Comparison of ENCODE assay signal across 12 cellular contexts in the genomic region with DNA sequence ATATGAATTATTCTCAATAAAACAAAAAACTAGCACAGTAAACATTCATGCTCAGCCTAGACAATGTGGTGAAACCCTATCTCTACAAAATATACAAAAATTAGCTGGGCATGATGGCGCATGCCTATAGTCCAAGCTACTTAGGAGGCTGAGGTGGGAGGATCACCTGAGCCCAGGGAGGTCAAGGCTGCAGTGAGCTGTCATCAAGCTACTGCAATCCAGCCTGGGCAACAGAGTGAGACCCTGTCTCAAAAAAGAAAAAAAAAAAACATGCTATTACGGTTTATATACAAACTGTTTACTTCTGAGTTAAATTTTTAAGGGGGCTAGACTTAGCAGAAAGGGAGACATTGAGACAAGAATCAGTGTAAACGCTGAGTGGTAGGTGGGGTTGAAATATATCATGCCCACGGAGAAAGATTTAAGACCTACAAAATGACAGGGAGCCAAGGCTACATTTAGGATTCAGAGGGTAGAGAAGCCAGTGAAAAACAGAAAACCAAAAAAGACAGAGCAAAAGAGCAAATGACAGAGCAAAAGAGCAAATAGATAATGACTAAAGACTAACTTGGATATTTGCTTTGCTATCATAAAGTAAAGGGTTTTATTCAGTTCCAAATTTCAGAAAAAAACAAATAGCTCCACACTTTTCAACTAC. TPM values are rescaled to one million over a fixed set of nuclear protein-coding genes. Genes with fewer than 3 reads are reported as not detected.
A peak's percentile ranks its signal among the peaks of the same experiment; 100 is the strongest.
DNase-seq lines count a peak whose midpoint lies in the region; ATAC-seq and TF ChIP-seq lines count a peak whose summit lies in the region.
"Had no signal": no experiment of that assay in that cellular context is flagged by ENCODE, and none has a peak within 500 bp of the region (broad histone marks: within the 10 kb centered on the region; RNA-seq: fewer than 3 reads in every experiment).

No MANE protein-coding gene starts in this region.

- intact Hi-C loops in sigmoid colon (cut with DNase I): no loop called here

- DNase-seq in activated naive CD8-positive, alpha-beta T cell treated with anti-CD3 and anti-CD28 coated beads, Interleukin-2, amount 10 ng/mL, durations not matched to agents 7 days and 5 days: no peak
- no peak for DNase-seq in sigmoid colon
- DNase-seq in NOMO-1 treated with DMSO at 0.1 percent for 48 hours (lab: John Stamatoyannopoulos, UW; ENCODE audit: unreplicated experiment): no peak
- DNase-seq in activated CD4-positive, alpha-beta T cell treated with anti-CD3 and anti-CD28 coated beads for 4 hours: no peak
- DNase-seq in COR-L47 (lab: John Stamatoyannopoulos, UW): no peak
- DNase-seq: Caco-2, T-helper 9 cell had no signal

- no peaks in the 10 kb centered on the region for H3K36me3 ChIP-seq in sigmoid colon

- no peak for TF ChIP-seq EP300 in sigmoid colon (IDR thresholded peaks at IDR 0.05)

- H3K36me3 Mint-ChIP-seq in activated naive CD8-positive, alpha-beta T cell treated with anti-CD3 and anti-CD28 coated beads, Interleukin-2, amount 10 ng/mL, durations not matched to agents 7 days and 5 days: peaks cover 24% of the 10 kb centered on the region

- 94% methylated on average over 4 of the region's 4 CpGs for WGBS in sigmoid colon, 2 donors

- H3K4me1 ChIP-seq in sigmoid colon: peaks cover 0 to 44% (median 27%) of the 10 kb centered on the region in 4 donors
- H3K4me1 ChIP-seq: Caco-2 had no signal

- H3K9me3 ChIP-seq in sigmoid colon: no peaks in the 10 kb centered on the region
- H3K9me3 ChIP-seq: Caco-2, esophagus muscularis mucosa had no signal

- H3K4me3 Mint-ChIP-seq in activated naive CD8-positive, alpha-beta T cell treated with anti-CD3 and anti-CD28 coated beads, Interleukin-2, amount 10 ng/mL, durations not matched to agents 7 days and 5 days: peak overlapping the region; percentile 10

- H3K4me3 ChIP-seq in sigmoid colon: no peak overlapping the region
- H3K4me3 ChIP-seq: esophagus muscularis mucosa had no signal

- no peaks in the 10 kb centered on the region for H3K27me3 Mint-ChIP-seq in activated naive CD8-positive, alpha-beta T cell treated with anti-CD3 and anti-CD28 coated beads, Interleukin-2, amount 10 ng/mL, durations not matched to agents 7 days and 5 days

- POLR2A ChIA-PET in activated naive CD8-positive, alpha-beta T cell treated with anti-CD3 and anti-CD28 coated beads, Interleukin-2, amount 10 ng/mL, durations not matched to agents 7 days and 5 days (lab: Charles Lee): no interaction called here

- H3K9me3 Mint-ChIP-seq in activated naive CD8-positive, alpha-beta T cell treated with anti-CD3 and anti-CD28 coated beads, Interleukin-2, amount 10 ng/mL, durations not matched to agents 7 days and 5 days: no peaks in the 10 kb centered on the region

- no peaks in the 10 kb centered on the region for H3K27me3 ChIP-seq in sigmoid colon
- H3K27me3 ChIP-seq: esophagus muscularis mucosa had no signal

- peak; percentile 16 for ATAC-seq in GM18907 (IDR thresholded peaks at IDR 0.05; ENCODE audit: unreplicated experiment)
- peak; percentile 23 for ATAC-seq in GM21381 (IDR thresholded peaks at IDR 0.05; ENCODE audit: unreplicated experiment)
- ATAC-seq in HG02938 (IDR thresholded peaks at IDR 0.05; ENCODE audit: unreplicated experiment): peak; percentile 15
- no peak for ATAC-seq in activated naive CD8-positive, alpha-beta T cell treated with anti-CD3 and anti-CD28 coated beads, Interleukin-2, amount 10 ng/mL, durations not matched to agents 7 days and 5 days (ENCODE audit: low read depth)
- ATAC-seq: HCT116 had no signal

- no peak for TF ChIP-seq CTCF in sigmoid colon (IDR thresholded peaks at IDR 0.05)

- peaks cover 32% of the 10 kb centered on the region for H3K4me1 Mint-ChIP-seq in activated naive CD8-positive, alpha-beta T cell treated with anti-CD3 and anti-CD28 coated beads, Interleukin-2, amount 10 ng/mL, durations not matched to agents 7 days and 5 days

- no peak for TF ChIP-seq POLR2A in sigmoid colon (IDR thresholded peaks at IDR 0.05)

- H3K27ac ChIP-seq in sigmoid colon: no peak overlapping the region
- H3K27ac ChIP-seq: esophagus muscularis mucosa had no signal

- no peak overlapping the region for H3K27ac Mint-ChIP-seq in activated naive CD8-positive, alpha-beta T cell treated with anti-CD3 and anti-CD28 coated beads, Interleukin-2, amount 10 ng/mL, durations not matched to agents 7 days and 5 days

RNA-seq across cellular contexts. Expression of a gene that starts 7.5 kb away (rescaled TPM):
- 10 to 100 TPM; 41.2 to 43.5 TPM for total RNA-seq in activated naive CD8-positive, alpha-beta T cell treated with anti-CD3 and anti-CD28 coated beads, Interleukin-2, amount 10 ng/mL, durations not matched to agents 7 days and 5 days
- total RNA-seq in sigmoid colon: 10 to 100 TPM in 3 of 4 donors, 1 to 10 TPM in 1; 7.3 to 20.5 (median 12.8) TPM
- polyA plus RNA-seq in sigmoid colon: 10 to 100 TPM; 11.1 to 21.6 (median 16.2) TPM
